In genomic region chr14:81277096-81277495, GRCh38 we compare ENCODE assay signal across 1 cellular context.
TF ChIP-seq lines count a peak whose summit lies in the region.

No MANE protein-coding gene starts in this region.

TF ChIP-seq in H1, 55 proteins besides CTCF, POLR2A, EP300 and RAD21:
- TF ChIP-seq BACH1 (IDR thresholded peaks at IDR 0.05; ENCODE audit: low read length) (no peak), JUN (IDR thresholded peaks at IDR 0.05; ENCODE audit: low read depth, low read length) (no peak), SRF (IDR thresholded peaks at IDR 0.05; ENCODE audit: low read depth, low read length) (no peak), GTF2F1 (IDR thresholded peaks at IDR 0.05; ENCODE audit: borderline replicate concordance, low read depth, low read length) (no peak), MAFK (IDR thresholded peaks at IDR 0.05; ENCODE audit: low read depth, low read length) (no peak), SUZ12 (IDR thresholded peaks at IDR 0.05; ENCODE audit: low read length) (no peak)
